In the genomic region with DNA sequence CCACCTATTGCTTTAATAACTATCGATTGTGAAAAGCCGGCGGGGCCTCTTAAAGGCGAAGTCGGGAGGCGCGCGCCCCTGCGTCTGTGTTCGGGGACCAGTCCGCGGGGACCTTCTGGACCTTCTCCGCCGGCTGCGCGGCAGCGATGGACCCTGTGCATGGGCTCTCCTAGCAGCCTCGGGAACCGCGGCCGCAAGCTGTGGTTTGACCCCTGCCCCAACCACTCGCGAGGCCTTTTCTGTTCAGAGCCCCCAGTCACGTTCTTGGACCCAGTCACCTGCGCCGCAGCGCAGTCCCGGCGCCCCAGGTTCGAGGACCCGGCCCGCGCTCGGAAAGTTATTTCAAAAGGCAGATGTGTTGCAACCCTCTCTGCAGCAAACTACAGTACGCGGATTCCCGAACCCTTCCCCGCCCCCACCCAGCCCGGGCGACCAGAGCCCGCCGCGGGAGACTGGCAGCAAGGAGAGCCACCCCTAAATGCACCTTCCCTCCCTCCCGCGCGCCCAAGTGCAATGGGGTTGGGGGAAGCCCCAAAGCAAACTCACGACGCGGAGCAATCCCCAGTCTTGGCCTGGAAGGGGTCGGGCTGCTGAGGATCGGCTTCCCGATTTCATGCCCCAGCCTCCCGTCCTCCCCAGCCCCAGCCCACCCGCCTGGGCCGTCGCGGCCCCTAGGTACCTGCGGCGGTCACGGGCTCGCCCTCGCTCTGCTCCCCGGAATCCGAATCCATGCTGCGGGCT, we compare ENCODE assay signal across 8 cellular contexts. TPM values are rescaled to one million over a fixed set of nuclear protein-coding genes. Genes with fewer than 3 reads are reported as not detected.
DNase-seq lines count a peak whose midpoint lies in the region; ATAC-seq and TF ChIP-seq lines count a peak whose summit lies in the region.

No MANE protein-coding gene starts in this region.

- peaks cover 93% of the 10 kb centered on the region for H3K27me3 Mint-ChIP-seq in neural crest cell (ENCODE audit: low read depth)

- no peak for TF ChIP-seq CTCF in GM13977 (IDR thresholded peaks at IDR 0.05; ENCODE audit: extremely low read depth, insufficient read depth, missing control alignments)
- no peak for TF ChIP-seq CTCF in RWPE2 (IDR thresholded peaks at IDR 0.05; ENCODE audit: poor library complexity, severe bottlenecking)
- TF ChIP-seq CTCF in fibroblast of mammary gland (conservative IDR thresholded peaks at IDR 0.05; ENCODE audit: control insufficient read depth, insufficient read depth, low read depth, low read length): no peak
- no peak for TF ChIP-seq CTCF in neural crest cell (conservative IDR thresholded peaks at IDR 0.05)

- H3K9me3 ChIP-seq in RWPE2 (ENCODE audit: severe bottlenecking): no peaks in the 10 kb centered on the region

- H3K9me3 Mint-ChIP-seq in neural crest cell: no peaks in the 10 kb centered on the region

- peak overlapping the region; percentile 56 for H3K4me3 ChIP-seq in RWPE2 (ENCODE audit: severe bottlenecking)
- H3K4me3 ChIP-seq in fibroblast of mammary gland (ENCODE audit: control insufficient read depth, low read depth, low read length): peak overlapping the region; percentile 83

- H3K27ac ChIP-seq in RWPE2 (ENCODE audit: poor library complexity, severe bottlenecking): no peak overlapping the region

- peaks cover 7% of the 10 kb centered on the region for H3K4me1 ChIP-seq in RWPE2 (ENCODE audit: insufficient read depth, poor library complexity, severe bottlenecking)

- H3K36me3 Mint-ChIP-seq in neural crest cell (ENCODE audit: low read depth): no peaks in the 10 kb centered on the region

- H3K27me3 ChIP-seq in RWPE2 (ENCODE audit: insufficient read depth, poor library complexity, severe bottlenecking): peaks cover 33% of the 10 kb centered on the region

- peak; percentile 61 for DNase-seq in GM13977 (ENCODE audit: low spot score)
- no peak for DNase-seq in RWPE2 (ENCODE audit: low spot score)
- no peak for DNase-seq in fibroblast of mammary gland (ENCODE audit: low read depth)
- DNase-seq in neural crest cell (ENCODE audit: low read depth, low spot score): peak; percentile 9
- DNase-seq in NCI-H187 treated with DMSO at 0.1 percent for 48 hours (lab: John Stamatoyannopoulos, UW): no peak

- ATAC-seq in RWPE2 (ENCODE audit: low read depth) (peak; percentile 26), HG02973 (IDR thresholded peaks at IDR 0.05; ENCODE audit: unreplicated experiment) (no peak), HG02588 (IDR thresholded peaks at IDR 0.05; ENCODE audit: unreplicated experiment) (no peak), HG03457 (IDR thresholded peaks at IDR 0.05; ENCODE audit: unreplicated experiment) (no peak)

- no peak overlapping the region for H3K27ac Mint-ChIP-seq in neural crest cell (ENCODE audit: unreplicated experiment)

- H3K36me3 ChIP-seq in RWPE2 (ENCODE audit: low read depth): no peaks in the 10 kb centered on the region

- in situ Hi-C loops in GM13977 (cut with MboI; ENCODE audit: low pct_unique_long_range_greater_than_20kb, low sequenced_read_pairs, unreplicated experiment): no loop called here

- H3K4me1 Mint-ChIP-seq in neural crest cell: peaks cover 5% of the 10 kb centered on the region

- H3K4me3 Mint-ChIP-seq in neural crest cell: peak overlapping the region; percentile 77

RNA-seq across cellular contexts. Expression of a gene that starts 0.7 kb away (rescaled TPM):
- total RNA-seq in neural crest cell: 0.20 TPM in 1 of 2 replicates, not detected in the other

Comparison
In these comparisons a context has a peak if more than half of its experiments do, and no peak if none do; other contexts are left out.
1. DNase-seq: peak in GM13977 (single experiment) and neural crest cell (single experiment); none in RWPE2 (single experiment), fibroblast of mammary gland (single experiment) and NCI-H187 treated with DMSO at 0.1 percent for 48 hours (single experiment).